ENCODE assay signal across 17 cellular contexts in genomic region chr17:80805032-80805751, GRCh38.
A peak's percentile ranks its signal among the peaks of the same experiment; 100 is the strongest.
DNase-seq lines count a peak whose midpoint lies in the region; ATAC-seq and TF ChIP-seq lines count a peak whose summit lies in the region.
"Had no signal": no experiment of that assay in that cellular context is flagged by ENCODE, and none has a peak within 500 bp of the region (broad histone marks: within the 10 kb centered on the region; RNA-seq: fewer than 3 reads in every experiment).

No MANE protein-coding gene starts in this region.

- DNase-seq in NCI-H2171 treated with DMSO at 0.1 percent for 48 hours (lab: John Stamatoyannopoulos, UW) (peak; percentile 16), NCI-H2171 (lab: John Stamatoyannopoulos, UW) (no peak), EH (ENCODE audit: low read depth) (peak; percentile 34), amniotic epithelial cell (ENCODE audit: low read depth) (peak; percentile 18), mesendoderm (peak; percentile 40), upper lobe of left lung (no peak), mesenchymal stem cell (no peak), WERI-Rb-1 (no peak)
- DNase-seq: DND-41; mucosa of descending colon; NCI-H1417 treated with DMSO at 0.1 percent for 48 hours; NCI-H510A; OCI-M1; ovary; stimulated activated CD8-positive, alpha-beta memory T cell treated with anti-CD3 and anti-CD28 coated beads, Interleukin-4, amount 100 ng/mL, for 48 hours had no signal

- H3K18ac ChIP-seq in mesendoderm (ENCODE audit: low read length) = no peak overlapping the region
- H3K18ac ChIP-seq in mesenchymal stem cell (ENCODE audit: low read depth in 1 of 2, low read length in 2 of 2) = peak overlapping the region in 1 of 2 experiments; percentile 34

- H2BK5ac ChIP-seq in mesendoderm (ENCODE audit: low read length) (no peak overlapping the region), mesenchymal stem cell (ENCODE audit: low read depth, low read length, poor library complexity, severe bottlenecking) (no peak overlapping the region)

- H3K4ac ChIP-seq in mesendoderm (ENCODE audit: low read depth, low read length) = no peak overlapping the region
- H3K4ac ChIP-seq in mesenchymal stem cell (ENCODE audit: low read depth in 1 of 2, low read length in 2 of 2) = no peak overlapping the region

- H2BK12ac ChIP-seq in mesenchymal stem cell (ENCODE audit: low read length in 2 of 2) = peak overlapping the region in 1 of 2 experiments; percentile 23

- H2BK15ac ChIP-seq in mesendoderm (replicated peaks; ENCODE audit: low read depth) (no peak overlapping the region), mesenchymal stem cell (ENCODE audit: low read depth, poor library complexity, severe bottlenecking) (no peak overlapping the region)

- TF ChIP-seq POLR2A in upper lobe of left lung (IDR thresholded peaks at IDR 0.05) = no peak

- H4K8ac ChIP-seq in mesendoderm (ENCODE audit: low read depth, low read length) (no peak overlapping the region), mesenchymal stem cell (ENCODE audit: low read length) (no peak overlapping the region)

- H3K79me1 ChIP-seq in mesendoderm (ENCODE audit: low read length) = no peaks in the 10 kb centered on the region
- H3K79me1 ChIP-seq in mesenchymal stem cell (replicated peaks; ENCODE audit: low read length, poor library complexity, severe bottlenecking) = peaks cover 22% of the 10 kb centered on the region

- no peak overlapping the region for H2AFZ ChIP-seq in mesenchymal stem cell (ENCODE audit: low read depth, low read length)

- peak overlapping the region in 1 of 2 experiments; percentile 38 for H3K14ac ChIP-seq in mesenchymal stem cell (ENCODE audit: low read length in 2 of 2)

- no peaks in the 10 kb centered on the region for H3K4me1 ChIP-seq in mesendoderm (ENCODE audit: control insufficient read depth, low read depth, low read length)
- no peaks in the 10 kb centered on the region for H3K4me1 ChIP-seq in upper lobe of left lung
- peaks cover 16% of the 10 kb centered on the region for H3K4me1 ChIP-seq in mesenchymal stem cell (ENCODE audit: control insufficient read depth, insufficient read depth, low read depth, low read length)

- no peak for TF ChIP-seq EP300 in upper lobe of left lung (IDR thresholded peaks at IDR 0.05)

- H3K9ac ChIP-seq in mesendoderm (ENCODE audit: low read length) (no peak overlapping the region), mesenchymal stem cell (ENCODE audit: low read length) (no peak overlapping the region)

- H3K4me3 ChIP-seq in mesendoderm (ENCODE audit: low read length) (no peak overlapping the region), upper lobe of left lung (no peak overlapping the region), mesenchymal stem cell (ENCODE audit: insufficient read depth in 1 of 2, low read depth in 1 of 2, low read length in 2 of 2) (no peak overlapping the region), WERI-Rb-1 (ENCODE audit: low read depth, low read length) (no peak overlapping the region)
- H3K4me3 ChIP-seq: mucosa of descending colon, ovary, SK-N-MC, thoracic aorta had no signal

- H3K27ac ChIP-seq in mesendoderm (ENCODE audit: low read depth, low read length) = no peak overlapping the region
- no peak overlapping the region for H3K27ac ChIP-seq in upper lobe of left lung
- H3K27ac ChIP-seq in mesenchymal stem cell (ENCODE audit: low read length, poor library complexity, severe bottlenecking) = no peak overlapping the region
- no peak overlapping the region for H3K27ac ChIP-seq in WERI-Rb-1
- H3K27ac ChIP-seq: ovary, SK-N-MC, thoracic aorta had no signal

- H3K56ac ChIP-seq in mesendoderm (ENCODE audit: low read length) = no peak overlapping the region

- peaks cover 0 to 14% (median 3%) of the 10 kb centered on the region in 4 donors for H3K9me3 ChIP-seq in upper lobe of left lung
- peaks cover 18% of the 10 kb centered on the region for H3K9me3 ChIP-seq in mesenchymal stem cell (ENCODE audit: control insufficient read depth, low read length)
- H3K9me3 ChIP-seq in WERI-Rb-1 (ENCODE audit: severe bottlenecking) = peaks cover 12% of the 10 kb centered on the region
- H3K9me3 ChIP-seq: ovary, thoracic aorta had no signal

- TF ChIP-seq CTCF in upper lobe of left lung (IDR thresholded peaks at IDR 0.05) (no peak), WERI-Rb-1 (IDR thresholded peaks at IDR 0.05; ENCODE audit: low read depth, low read length) (no peak)

- H3K4me2 ChIP-seq in mesendoderm (ENCODE audit: low read length) = no peak overlapping the region
- no peak overlapping the region for H3K4me2 ChIP-seq in mesenchymal stem cell (ENCODE audit: low read length, poor library complexity, severe bottlenecking)

- H2AK5ac ChIP-seq in mesendoderm (ENCODE audit: low read length) (no peak overlapping the region), mesenchymal stem cell (ENCODE audit: low read length, severe bottlenecking) (no peak overlapping the region)

- no peak overlapping the region for H4K91ac ChIP-seq in mesenchymal stem cell (ENCODE audit: low read length)

- H3K79me2 ChIP-seq in mesendoderm (ENCODE audit: control insufficient read depth, insufficient read depth, low read length) = no peaks in the 10 kb centered on the region

- H4K5ac ChIP-seq in mesendoderm (ENCODE audit: low read length) = no peak overlapping the region

- no peak overlapping the region for H2BK120ac ChIP-seq in mesendoderm (ENCODE audit: low read depth, low read length)
- H2BK120ac ChIP-seq in mesenchymal stem cell (ENCODE audit: low read depth, low read length) = no peak overlapping the region

- H3K23ac ChIP-seq in mesendoderm (ENCODE audit: low read length) (no peak overlapping the region), mesenchymal stem cell (ENCODE audit: low read length in 2 of 2) (no peak overlapping the region)

- H3K27me3 ChIP-seq in mesendoderm (ENCODE audit: insufficient read depth, low read length, poor library complexity) = no peaks in the 10 kb centered on the region
- H3K27me3 ChIP-seq in upper lobe of left lung = no peaks in the 10 kb centered on the region
- H3K27me3 ChIP-seq in mesenchymal stem cell (ENCODE audit: control insufficient read depth in 1 of 2, insufficient read depth in 1 of 2, low read length in 2 of 2) = no peaks in the 10 kb centered on the region
- H3K27me3 ChIP-seq in WERI-Rb-1 (ENCODE audit: insufficient read depth, low read depth, severe bottlenecking) = no peaks in the 10 kb centered on the region
- H3K27me3 ChIP-seq: ovary had no signal

- WGBS in mesendoderm (ENCODE audit: extremely low coverage, insufficient coverage, low lambda C conversion rate) = no CpG with 5 or more reads among the region's 15 CpGs
- 80 to 87% methylated on average over 8 to 15 of the region's 15 CpGs for WGBS in upper lobe of left lung, 2 donors
- 78% methylated on average over 15 of the region's 15 CpGs for WGBS in mesenchymal stem cell

- no peak for ATAC-seq in upper lobe of left lung (ENCODE audit: low FRiP score in 2 of 2)
- ATAC-seq: mucosa of descending colon had no signal

- H3K36me3 ChIP-seq in mesendoderm (ENCODE audit: control insufficient read depth, insufficient read depth, low read length) = no peaks in the 10 kb centered on the region
- no peaks in the 10 kb centered on the region for H3K36me3 ChIP-seq in upper lobe of left lung
- H3K36me3 ChIP-seq in mesenchymal stem cell (ENCODE audit: control insufficient read depth in 1 of 2, insufficient read depth in 2 of 2, low read depth in 1 of 2, low read length in 2 of 2) = peaks cover 0 to 21% of the 10 kb centered on the region in 2 experiments
- peaks cover 6% of the 10 kb centered on the region; the same call in 1 of the 2 replicates for H3K36me3 ChIP-seq in WERI-Rb-1
- H3K36me3 ChIP-seq: ovary, thoracic aorta had no signal

Comparison
In these comparisons a context has a peak if more than half of its experiments do, and no peak if none do; other contexts are left out.
1. DNase-seq: peak in NCI-H2171 treated with DMSO at 0.1 percent for 48 hours (single experiment), EH (single experiment), amniotic epithelial cell (single experiment) and mesendoderm (single experiment); none in NCI-H2171 (single experiment), upper lobe of left lung (0 of 2), mesenchymal stem cell (single experiment) and WERI-Rb-1 (single experiment).